In the genomic region with DNA sequence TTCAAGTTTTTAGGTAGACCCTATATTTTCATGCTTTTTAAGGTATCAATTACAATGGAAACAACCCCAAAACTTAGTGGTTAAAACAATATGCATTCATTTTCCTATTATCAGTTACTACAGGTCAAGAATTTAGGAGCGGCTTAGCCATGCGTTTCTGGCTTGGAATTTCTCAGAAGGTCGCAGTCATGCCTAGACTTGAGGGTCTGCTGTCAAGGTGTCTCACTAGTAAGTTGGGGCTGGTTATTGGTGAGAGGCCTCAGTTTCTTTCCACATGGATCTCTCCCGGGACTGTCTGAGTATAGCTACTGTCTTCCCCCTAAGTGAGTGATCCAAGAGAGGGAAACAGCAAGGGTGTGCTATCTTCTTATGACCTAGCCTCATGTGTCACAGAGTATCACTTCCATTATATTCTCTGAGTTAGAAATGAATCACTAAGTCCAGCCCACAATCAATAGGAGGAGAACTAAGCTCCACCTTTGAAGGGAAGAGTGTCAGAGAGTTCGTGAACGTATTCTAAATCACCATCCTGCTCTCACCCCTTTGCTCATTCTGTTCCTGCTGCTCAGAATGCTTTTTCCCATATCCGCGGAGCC, we compare ENCODE assay signal across 22 cellular contexts.
DNase-seq lines count a peak whose midpoint lies in the region; ATAC-seq and TF ChIP-seq lines count a peak whose summit lies in the region.
"Had no signal": no experiment of that assay in that cellular context is flagged by ENCODE, and none has a peak within 500 bp of the region (broad histone marks: within the 10 kb centered on the region; RNA-seq: fewer than 3 reads in every experiment).

No MANE protein-coding gene starts in this region.

- H2AK5ac ChIP-seq in trophoblast cell (ENCODE audit: low read length): no peak overlapping the region

- H3K27me3 Mint-ChIP-seq in activated naive CD4-positive, alpha-beta T cell treated with anti-CD3 and anti-CD28 coated beads, Interleukin-2, amount 10 ng/mL, durations not matched to agents 7 days and 5 days: no peaks in the 10 kb centered on the region
- no peaks in the 10 kb centered on the region for H3K27me3 Mint-ChIP-seq in T-helper 1 cell treated with Interleukin-12 subunit alpha and Interleukin-12 subunit beta and Interleukin-4 antibody, amounts not matched to agents 30 μg/mL and 1 μg/mL, for 36 hours (ENCODE audit: low read depth)
- H3K27me3 Mint-ChIP-seq in activated naive CD8-positive, alpha-beta T cell treated with anti-CD3 and anti-CD28 coated beads, Interleukin-2, amount 50 U/mL, for 24 hours: no peaks in the 10 kb centered on the region
- H3K27me3 Mint-ChIP-seq in stimulated activated naive CD8-positive, alpha-beta T cell treated with anti-CD3 and anti-CD28 coated beads, Interleukin-15, amount 100 ng/mL, for 72 hours: no peaks in the 10 kb centered on the region

- H2AFZ ChIP-seq in trophoblast cell (ENCODE audit: insufficient read depth, low read length, poor library complexity): no peak overlapping the region
- H2AFZ ChIP-seq: neural progenitor cell had no signal

- peaks cover 0 to 2% of the 10 kb centered on the region in 2 experiments for H3K36me3 ChIP-seq in trophoblast cell (ENCODE audit: control insufficient read depth in 1 of 2, insufficient read depth in 2 of 2, low read length in 2 of 2)
- no peaks in the 10 kb centered on the region for H3K36me3 ChIP-seq in prostate gland
- H3K36me3 ChIP-seq: left ventricle myocardium inferior, MG63 had no signal

- ATAC-seq in activated naive CD8-positive, alpha-beta T cell treated with anti-CD3 and anti-CD28 coated beads, Interleukin-2, amount 50 U/mL, for 24 hours: peak; percentile 68
- ATAC-seq in stimulated activated naive CD8-positive, alpha-beta T cell treated with anti-CD3 and anti-CD28 coated beads, Interleukin-15, amount 100 ng/mL, for 72 hours: peak; percentile 78
- ATAC-seq in HG02973 (IDR thresholded peaks at IDR 0.05; ENCODE audit: unreplicated experiment): no peak
- ATAC-seq: HepG2, psoas muscle had no signal

- H2BK5ac ChIP-seq in trophoblast cell (ENCODE audit: low read depth, low read length, poor library complexity): no peak overlapping the region

- H3K4me1 ChIP-seq in trophoblast cell (ENCODE audit: control insufficient read depth in 1 of 2, insufficient read depth in 2 of 2, low read length in 2 of 2) (peaks cover 4 to 10% of the 10 kb centered on the region in 2 experiments), prostate gland (replicated peaks) (no peaks in the 10 kb centered on the region)
- H3K4me1 ChIP-seq: left ventricle myocardium inferior, neural progenitor cell, psoas muscle had no signal

- H3K36me3 Mint-ChIP-seq in activated naive CD4-positive, alpha-beta T cell treated with anti-CD3 and anti-CD28 coated beads, Interleukin-2, amount 10 ng/mL, durations not matched to agents 7 days and 5 days: peaks cover 47% of the 10 kb centered on the region
- peaks cover 25% of the 10 kb centered on the region for H3K36me3 Mint-ChIP-seq in T-helper 1 cell treated with Interleukin-12 subunit alpha and Interleukin-12 subunit beta and Interleukin-4 antibody, amounts not matched to agents 30 μg/mL and 1 μg/mL, for 36 hours (ENCODE audit: low read depth)
- H3K36me3 Mint-ChIP-seq in activated naive CD8-positive, alpha-beta T cell treated with anti-CD3 and anti-CD28 coated beads, Interleukin-2, amount 50 U/mL, for 24 hours (ENCODE audit: low read depth): peaks cover 11% of the 10 kb centered on the region
- H3K36me3 Mint-ChIP-seq: immature natural killer cell had no signal

- H2BK120ac ChIP-seq in trophoblast cell (ENCODE audit: insufficient read depth, low read length, poor library complexity): no peak overlapping the region

- no peak for TF ChIP-seq POLR2A in prostate gland (IDR thresholded peaks at IDR 0.05)

- peaks cover 4% of the 10 kb centered on the region for H3K9me3 Mint-ChIP-seq in activated naive CD4-positive, alpha-beta T cell treated with anti-CD3 and anti-CD28 coated beads, Interleukin-2, amount 10 ng/mL, durations not matched to agents 7 days and 5 days
- peaks cover 3% of the 10 kb centered on the region for H3K9me3 Mint-ChIP-seq in T-helper 1 cell treated with Interleukin-12 subunit alpha and Interleukin-12 subunit beta and Interleukin-4 antibody, amounts not matched to agents 30 μg/mL and 1 μg/mL, for 36 hours
- H3K9me3 Mint-ChIP-seq in activated naive CD8-positive, alpha-beta T cell treated with anti-CD3 and anti-CD28 coated beads, Interleukin-2, amount 50 U/mL, for 24 hours: peaks cover 7% of the 10 kb centered on the region
- peaks cover 0 to 5% of the 10 kb centered on the region in 2 donors for H3K9me3 Mint-ChIP-seq in stimulated activated naive CD8-positive, alpha-beta T cell treated with anti-CD3 and anti-CD28 coated beads, Interleukin-15, amount 100 ng/mL, for 72 hours
- H3K9me3 Mint-ChIP-seq: immature natural killer cell, neural progenitor cell had no signal

- no peak overlapping the region for H3K18ac ChIP-seq in trophoblast cell (ENCODE audit: low read length)

- H4K8ac ChIP-seq in trophoblast cell (ENCODE audit: low read depth, low read length): no peak overlapping the region

- H3K9ac ChIP-seq in trophoblast cell (ENCODE audit: low read length): no peak overlapping the region
- H3K9ac ChIP-seq: neural progenitor cell, SK-N-SH had no signal

- peaks cover 56% of the 10 kb centered on the region for H3K4me1 Mint-ChIP-seq in activated naive CD4-positive, alpha-beta T cell treated with anti-CD3 and anti-CD28 coated beads, Interleukin-2, amount 10 ng/mL, durations not matched to agents 7 days and 5 days
- H3K4me1 Mint-ChIP-seq in T-helper 1 cell treated with Interleukin-12 subunit alpha and Interleukin-12 subunit beta and Interleukin-4 antibody, amounts not matched to agents 30 μg/mL and 1 μg/mL, for 36 hours (ENCODE audit: low read depth): peaks cover 51% of the 10 kb centered on the region
- H3K4me1 Mint-ChIP-seq in activated naive CD8-positive, alpha-beta T cell treated with anti-CD3 and anti-CD28 coated beads, Interleukin-2, amount 50 U/mL, for 24 hours: peaks cover 64% of the 10 kb centered on the region
- peaks cover 70% of the 10 kb centered on the region for H3K4me1 Mint-ChIP-seq in stimulated activated naive CD8-positive, alpha-beta T cell treated with anti-CD3 and anti-CD28 coated beads, Interleukin-15, amount 100 ng/mL, for 72 hours

- H2BK12ac ChIP-seq in trophoblast cell (ENCODE audit: low read length): no peak overlapping the region

- H4K12ac ChIP-seq in trophoblast cell (ENCODE audit: low read depth, low read length): no peak overlapping the region

- no peak for TF ChIP-seq CTCF in prostate gland (IDR thresholded peaks at IDR 0.05)

- CTCF ChIA-PET in activated naive CD4-positive, alpha-beta T cell treated with anti-CD3 and anti-CD28 coated beads, Interleukin-2, amount 10 ng/mL, durations not matched to agents 7 days and 5 days (lab: Charles Lee): interaction anchor here (1.5 to 2.5 kb wide), 3 partner anchors 10 to 139 kb away, joined by 7 to 12 read pairs (median 8); no protein-coding TSS in a partner anchor

- no peaks in the 10 kb centered on the region for H3K9me3 ChIP-seq in trophoblast cell (ENCODE audit: insufficient read depth, low read depth, low read length)
- H3K9me3 ChIP-seq in prostate gland: no peaks in the 10 kb centered on the region
- H3K9me3 ChIP-seq: left ventricle myocardium inferior, MG63, psoas muscle, SK-N-SH had no signal

- H3K27me3 ChIP-seq in trophoblast cell (ENCODE audit: insufficient read depth, low read length) (no peaks in the 10 kb centered on the region), prostate gland (replicated peaks; ENCODE audit: insufficient read depth) (no peaks in the 10 kb centered on the region)
- H3K27me3 ChIP-seq: MG63, neural progenitor cell had no signal

- no peaks in the 10 kb centered on the region for H3K79me2 ChIP-seq in trophoblast cell (ENCODE audit: control insufficient read depth, insufficient read depth, low read length, poor library complexity)

- H3K4ac ChIP-seq in trophoblast cell (ENCODE audit: low read depth, low read length): no peak overlapping the region

- H3K27ac Mint-ChIP-seq in activated naive CD4-positive, alpha-beta T cell treated with anti-CD3 and anti-CD28 coated beads, Interleukin-2, amount 10 ng/mL, durations not matched to agents 7 days and 5 days: peak overlapping the region; percentile 74
- peak overlapping the region; percentile 86 for H3K27ac Mint-ChIP-seq in T-helper 1 cell treated with Interleukin-12 subunit alpha and Interleukin-12 subunit beta and Interleukin-4 antibody, amounts not matched to agents 30 μg/mL and 1 μg/mL, for 36 hours
- H3K27ac Mint-ChIP-seq in activated naive CD8-positive, alpha-beta T cell treated with anti-CD3 and anti-CD28 coated beads, Interleukin-2, amount 50 U/mL, for 24 hours: peak overlapping the region; percentile 98
- peak overlapping the region; percentile 78 to 94 for H3K27ac Mint-ChIP-seq in stimulated activated naive CD8-positive, alpha-beta T cell treated with anti-CD3 and anti-CD28 coated beads, Interleukin-15, amount 100 ng/mL, for 72 hours
- H3K27ac Mint-ChIP-seq: neural progenitor cell had no signal

- H3K27ac ChIP-seq in trophoblast cell (ENCODE audit: low read depth, low read length) (no peak overlapping the region), prostate gland (no peak overlapping the region)
- H3K27ac ChIP-seq: left ventricle myocardium inferior, neural progenitor cell, psoas muscle had no signal

- no peak overlapping the region for H3K4me3 Mint-ChIP-seq in activated naive CD4-positive, alpha-beta T cell treated with anti-CD3 and anti-CD28 coated beads, Interleukin-2, amount 10 ng/mL, durations not matched to agents 7 days and 5 days
- peak overlapping the region; percentile 45 for H3K4me3 Mint-ChIP-seq in T-helper 1 cell treated with Interleukin-12 subunit alpha and Interleukin-12 subunit beta and Interleukin-4 antibody, amounts not matched to agents 30 μg/mL and 1 μg/mL, for 36 hours
- H3K4me3 Mint-ChIP-seq in activated naive CD8-positive, alpha-beta T cell treated with anti-CD3 and anti-CD28 coated beads, Interleukin-2, amount 50 U/mL, for 24 hours: peak overlapping the region; percentile 6
- no peak overlapping the region for H3K4me3 Mint-ChIP-seq in stimulated activated naive CD8-positive, alpha-beta T cell treated with anti-CD3 and anti-CD28 coated beads, Interleukin-15, amount 100 ng/mL, for 72 hours
- H3K4me3 Mint-ChIP-seq: immature natural killer cell, neural progenitor cell had no signal

- WGBS in trophoblast cell (ENCODE audit: extremely low coverage, insufficient coverage, insufficient read length): no CpG with 5 or more reads among the region's 8 CpGs
- WGBS in prostate gland: 85% methylated on average over 8 of the region's 8 CpGs

- no peak overlapping the region for H3K4me3 ChIP-seq in trophoblast cell (ENCODE audit: low read depth, low read length)
- no peak overlapping the region for H3K4me3 ChIP-seq in prostate gland
- H3K4me3 ChIP-seq: left ventricle myocardium inferior, MG63, neural progenitor cell, psoas muscle, smooth muscle cell had no signal

- intact Hi-C loops in prostate gland (cut with DNase I): no loop called here

- no peak for DNase-seq in activated naive CD4-positive, alpha-beta T cell treated with anti-CD3 and anti-CD28 coated beads, Interleukin-2, amount 10 ng/mL, durations not matched to agents 7 days and 5 days
- DNase-seq in activated naive CD4-positive, alpha-beta T cell (lab: John Stamatoyannopoulos, UW): no peak
- DNase-seq in activated naive CD8-positive, alpha-beta T cell treated with anti-CD3 and anti-CD28 coated beads, Interleukin-2, amount 50 U/mL, for 24 hours: no peak
- DNase-seq in stimulated activated naive CD8-positive, alpha-beta T cell treated with anti-CD3 and anti-CD28 coated beads, Interleukin-15, amount 100 ng/mL, for 72 hours: peak in 1 of 2 donors; percentile 17
- DNase-seq in trophoblast cell: no peak
- no peak for DNase-seq in prostate gland (ENCODE audit: low spot score)
- DNase-seq: activated effector memory CD4-positive, alpha-beta T cell treated with anti-CD3 and anti-CD28 coated beads, Interleukin-2, amount 50 U/mL, for 16 hours; immature natural killer cell; left ventricle myocardium inferior; MG63; midbrain; NCI-H1694 treated with DMSO at 0.1 percent for 48 hours; NCI-H446; NK-92 treated with Interleukin-12 subunit alpha and Interleukin-12 subunit beta, amount 100 ng/mL, for 24 hours; psoas muscle; SK-N-SH; stimulated activated CD4-positive, alpha-beta T cell treated with anti-CD3 and anti-CD28 coated beads, Interleukin-4, amount 100 ng/mL, for 4 hours had no signal

- peaks cover 6% of the 10 kb centered on the region for H3K79me1 ChIP-seq in trophoblast cell (ENCODE audit: low read length)

- H4K91ac ChIP-seq in trophoblast cell (ENCODE audit: low read depth, low read length): no peak overlapping the region

- H3K23ac ChIP-seq in trophoblast cell (ENCODE audit: low read length): no peak overlapping the region

- H3K4me2 ChIP-seq in trophoblast cell (ENCODE audit: low read length): no peak overlapping the region
- H3K4me2 ChIP-seq: neural progenitor cell, SK-N-SH, smooth muscle cell had no signal

- H3K14ac ChIP-seq in trophoblast cell (ENCODE audit: low read length): no peak overlapping the region

Comparison
In these comparisons a context has a peak if more than half of its experiments do, and no peak if none do; other contexts are left out.
1. H3K4me3 Mint-ChIP-seq: peak in T-helper 1 cell treated with Interleukin-12 subunit alpha and Interleukin-12 subunit beta and Interleukin-4 antibody, amounts not matched to agents 30 μg/mL and 1 μg/mL, for 36 hours (single experiment) and activated naive CD8-positive, alpha-beta T cell treated with anti-CD3 and anti-CD28 coated beads, Interleukin-2, amount 50 U/mL, for 24 hours (single experiment); none in activated naive CD4-positive, alpha-beta T cell treated with anti-CD3 and anti-CD28 coated beads, Interleukin-2, amount 10 ng/mL, durations not matched to agents 7 days and 5 days (single experiment) and stimulated activated naive CD8-positive, alpha-beta T cell treated with anti-CD3 and anti-CD28 coated beads, Interleukin-15, amount 100 ng/mL, for 72 hours (0 of 2).
2. Peak in every context shown above with its lines, with median percentiles within 50 percentile points of each other: H3K27ac Mint-ChIP-seq.